Comparison of ENCODE assay signal across 22 cellular contexts in genomic region chr9:77877976-77878375, GRCh38.
"Had no signal": no experiment of that assay in that cellular context is flagged by ENCODE, and none has a peak within 500 bp of the region (broad histone marks: within the 10 kb centered on the region; RNA-seq: fewer than 3 reads in every experiment).

No MANE protein-coding gene starts in this region.

- DNase-seq: activated CD4-positive, alpha-beta memory T cell treated with anti-CD3 and anti-CD28 coated beads, Interleukin-2, amount 10 ng/mL, durations not matched to agents 7 days and 5 days; activated CD4-positive, alpha-beta T cell treated with anti-CD3 and anti-CD28 coated beads, Interleukin-2, amount 50 U/mL, for 1 hour; activated CD4-positive, CD25-positive, alpha-beta regulatory T cell; activated gamma-delta T cell; activated naive CD4-positive, alpha-beta T cell treated with anti-CD3 and anti-CD28 coated beads for 36 hours; activated T-cell treated with anti-CD3 and anti-CD28 coated beads for 4 hours; activated T-cell treated with anti-CD3 and anti-CD28 coated beads, Interleukin-2, amount 50 U/mL, for 48 hours; brain microvascular endothelial cell; IMR-90; KBM-7; NCI-H1092; NCI-H1417 treated with DMSO at 0.1 percent for 48 hours; NCI-H1694 treated with DMSO at 0.1 percent for 48 hours; NCI-H2029 treated with DMSO at 0.1 percent for 48 hours; NCI-H510A treated with DMSO at 0.1 percent for 48 hours; NK-92 treated with Interleukin-12 subunit alpha and Interleukin-12 subunit beta, amount 100 ng/mL, for 24 hours; Peyer's patch; SHP77; T-helper 9 cell had no signal

- H3K4me3 Mint-ChIP-seq: activated CD4-positive, alpha-beta memory T cell treated with anti-CD3 and anti-CD28 coated beads, Interleukin-2, amount 10 ng/mL, durations not matched to agents 7 days and 5 days; activated naive CD4-positive, alpha-beta T cell treated with anti-CD3 and anti-CD28 coated beads for 36 hours; activated naive CD8-positive, alpha-beta T cell; activated T-helper 17 cell treated with anti-CD3 and anti-CD28 coated beads, Interleukin-2, amount 50 U/mL, for 72 hours; T-helper 1 cell treated with Interleukin-12 subunit alpha and Interleukin-12 subunit beta and Interleukin-4 antibody, amounts not matched to agents 30 μg/mL and 1 μg/mL, for 36 hours had no signal

- H3K27ac ChIP-seq: brain microvascular endothelial cell, Peyer's patch had no signal

- H3K27ac Mint-ChIP-seq: activated CD4-positive, alpha-beta memory T cell treated with anti-CD3 and anti-CD28 coated beads, Interleukin-2, amount 10 ng/mL, durations not matched to agents 7 days and 5 days; activated naive CD4-positive, alpha-beta T cell treated with anti-CD3 and anti-CD28 coated beads for 36 hours; activated naive CD8-positive, alpha-beta T cell; activated T-helper 17 cell treated with anti-CD3 and anti-CD28 coated beads, Interleukin-2, amount 50 U/mL, for 72 hours; T-helper 1 cell treated with Interleukin-12 subunit alpha and Interleukin-12 subunit beta and Interleukin-4 antibody, amounts not matched to agents 30 μg/mL and 1 μg/mL, for 36 hours had no signal

- H3K27me3 ChIP-seq: brain microvascular endothelial cell, Peyer's patch had no signal

- H3K9me3 ChIP-seq: Peyer's patch had no signal

- H3K36me3 ChIP-seq: brain microvascular endothelial cell, Peyer's patch had no signal

- H3K9me3 Mint-ChIP-seq: activated CD4-positive, alpha-beta memory T cell treated with anti-CD3 and anti-CD28 coated beads, Interleukin-2, amount 10 ng/mL, durations not matched to agents 7 days and 5 days; activated naive CD4-positive, alpha-beta T cell treated with anti-CD3 and anti-CD28 coated beads for 36 hours; activated T-helper 17 cell treated with anti-CD3 and anti-CD28 coated beads, Interleukin-2, amount 50 U/mL, for 72 hours; T-helper 1 cell treated with Interleukin-12 subunit alpha and Interleukin-12 subunit beta and Interleukin-4 antibody, amounts not matched to agents 30 μg/mL and 1 μg/mL, for 36 hours had no signal

- H3K27me3 Mint-ChIP-seq: activated CD4-positive, alpha-beta memory T cell treated with anti-CD3 and anti-CD28 coated beads, Interleukin-2, amount 10 ng/mL, durations not matched to agents 7 days and 5 days; activated naive CD8-positive, alpha-beta T cell; activated T-helper 17 cell treated with anti-CD3 and anti-CD28 coated beads, Interleukin-2, amount 50 U/mL, for 72 hours had no signal

- H3K4me3 ChIP-seq: Peyer's patch had no signal

- ATAC-seq: activated T-helper 17 cell treated with anti-CD3 and anti-CD28 coated beads, Interleukin-2, amount 50 U/mL, for 72 hours had no signal
